In genomic region chr16:66649636-66650205, GRCh38 we compare ENCODE assay signal across 30 cellular contexts. TPM values are rescaled to one million over a fixed set of nuclear protein-coding genes. Genes with fewer than 3 reads are reported as not detected.
A peak's percentile ranks its signal among the peaks of the same experiment; 100 is the strongest.
DNase-seq lines count a peak whose midpoint lies in the region; ATAC-seq and TF ChIP-seq lines count a peak whose summit lies in the region.
"Had no signal": no experiment of that assay in that cellular context is flagged by ENCODE, and none has a peak within 500 bp of the region (broad histone marks: within the 10 kb centered on the region; RNA-seq: fewer than 3 reads in every experiment).

No MANE protein-coding gene starts in this region.

- H3K27me3 ChIP-seq in tibial nerve, result no peaks in the 10 kb centered on the region
- H3K27me3 ChIP-seq: right lobe of liver, tibial artery had no signal

- no peak for TF ChIP-seq CTCF in neural crest cell (conservative IDR thresholded peaks at IDR 0.05)
- no peak for TF ChIP-seq CTCF in tibial nerve (IDR thresholded peaks at IDR 0.05)
- no peak for TF ChIP-seq CTCF in natural killer cell (IDR thresholded peaks at IDR 0.05)

- no peaks in the 10 kb centered on the region for H3K36me3 ChIP-seq in tibial nerve
- H3K36me3 ChIP-seq: prostate gland, right lobe of liver, tibial artery had no signal

- no peak for TF ChIP-seq POLR2A in tibial nerve (IDR thresholded peaks at IDR 0.05)

- peak; percentile 4 for DNase-seq in NCI-H2107 treated with DMSO at 0.1 percent for 48 hours (lab: John Stamatoyannopoulos, UW; ENCODE audit: unreplicated experiment)
- no peak for DNase-seq in NCI-H2107 (lab: John Stamatoyannopoulos, UW)
- DNase-seq in neural crest cell (ENCODE audit: low read depth, low spot score), result no peak
- DNase-seq in tibial nerve (ENCODE audit: low spot score in 2 of 2), result no peak
- no peak for DNase-seq in activated T-cell treated with anti-CD3 and anti-CD28 coated beads for 4 hours
- DNase-seq in natural killer cell, result no peak
- DNase-seq: activated CD4-positive, alpha-beta T cell treated with anti-CD3 and anti-CD28 coated beads for 48 hours; activated naive CD4-positive, alpha-beta T cell treated with anti-CD3 and anti-CD28 coated beads, Interleukin-2, amount 50 U/mL, for 16 hours; Caco-2; cerebellar nuclear complex; DND-41; GF-D8; GM23248; hypothalamus; left cardiac atrium; MV-4-11; NCI-H510A; nucleus accumbens; right lobe of liver; SHP77; stimulated activated CD4-positive, alpha-beta T cell treated with anti-CD3 and anti-CD28 coated beads, Interleukin-12 subunit alpha, Interleukin-12 subunit beta, amount 100 ng/mL, for 4 hours; stimulated activated CD4-positive, alpha-beta T cell treated with anti-CD3 and anti-CD28 coated beads, Interleukin-2, amount 100 ng/mL, for 48 hours; tibial artery had no signal

- H3K9me3 Mint-ChIP-seq in dendritic cell treated with granulocyte-macrophage colony-stimulating factor and Interleukin-4, amounts not matched to agents 40 ng/mL and 50 ng/mL, for 4 days, result no peaks in the 10 kb centered on the region
- H3K9me3 Mint-ChIP-seq in neural crest cell (no peaks in the 10 kb centered on the region), natural killer cell (no peaks in the 10 kb centered on the region)
- H3K9me3 Mint-ChIP-seq: activated T-helper 2 cell treated with anti-CD3 and anti-CD28 coated beads, Interferon-gamma antibody, Interleukin-2, Interleukin-4, amounts not matched to agents 10 μg/mL and 5 μg/mL and 100 μg/mL, durations not matched to agents 14 hours and 24 hours and 36 hours; brain; memory B cell had no signal

- H3K4me1 ChIP-seq in tibial nerve, result peaks cover 0 to 13% (median 7%) of the 10 kb centered on the region in 4 donors
- H3K4me1 ChIP-seq: prostate gland had no signal

- ATAC-seq in HG02588 (IDR thresholded peaks at IDR 0.05; ENCODE audit: unreplicated experiment) (no peak), natural killer cell (no peak)

- intact Hi-C loops in dendritic cell treated with granulocyte-macrophage colony-stimulating factor and Interleukin-4, amounts not matched to agents 40 ng/mL and 50 ng/mL, for 4 days (cut with micrococcal nuclease), result no loop called here
- intact Hi-C loops in natural killer cell (cut with micrococcal nuclease), result no loop called here

- H3K27me3 Mint-ChIP-seq in dendritic cell treated with granulocyte-macrophage colony-stimulating factor and Interleukin-4, amounts not matched to agents 40 ng/mL and 50 ng/mL, for 4 days, result no peaks in the 10 kb centered on the region
- H3K27me3 Mint-ChIP-seq in neural crest cell (ENCODE audit: low read depth) (no peaks in the 10 kb centered on the region), natural killer cell (ENCODE audit: low read depth in 2 of 2) (peaks cover 5 to 6% of the 10 kb centered on the region in 2 donors)
- H3K27me3 Mint-ChIP-seq: brain had no signal

- H3K27ac Mint-ChIP-seq in dendritic cell treated with granulocyte-macrophage colony-stimulating factor and Interleukin-4, amounts not matched to agents 40 ng/mL and 50 ng/mL, for 4 days, result peak overlapping the region; percentile 5
- H3K27ac Mint-ChIP-seq in neural crest cell (ENCODE audit: unreplicated experiment) (peak overlapping the region; percentile 19), natural killer cell (no peak overlapping the region)
- H3K27ac Mint-ChIP-seq: activated T-helper 2 cell treated with anti-CD3 and anti-CD28 coated beads, Interferon-gamma antibody, Interleukin-2, Interleukin-4, amounts not matched to agents 10 μg/mL and 5 μg/mL and 100 μg/mL, durations not matched to agents 14 hours and 24 hours and 36 hours; CD14-positive monocyte; memory B cell had no signal

- WGBS in tibial nerve, 2 donors, result 86 to 92% methylated on average over 8 to 9 of the region's 9 CpGs

- no peak for TF ChIP-seq EP300 in tibial nerve (IDR thresholded peaks at IDR 0.05)

- H3K4me3 Mint-ChIP-seq in dendritic cell treated with granulocyte-macrophage colony-stimulating factor and Interleukin-4, amounts not matched to agents 40 ng/mL and 50 ng/mL, for 4 days, result no peak overlapping the region
- no peak overlapping the region for H3K4me3 Mint-ChIP-seq in neural crest cell
- H3K4me3 Mint-ChIP-seq in natural killer cell, result no peak overlapping the region
- H3K4me3 Mint-ChIP-seq: CD14-positive monocyte, memory B cell had no signal

- no peaks in the 10 kb centered on the region for H3K9me3 ChIP-seq in tibial nerve
- H3K9me3 ChIP-seq: Caco-2, prostate gland, right lobe of liver, tibial artery had no signal

- H3K4me3 ChIP-seq in tibial nerve, result no peak overlapping the region
- H3K4me3 ChIP-seq: GM23248, prostate gland, right lobe of liver, tibial artery had no signal

- H3K27ac ChIP-seq in tibial nerve, result no peak overlapping the region
- H3K27ac ChIP-seq: GM23248, prostate gland, right lobe of liver, tibial artery had no signal

- peaks cover 42% of the 10 kb centered on the region for H3K4me1 Mint-ChIP-seq in dendritic cell treated with granulocyte-macrophage colony-stimulating factor and Interleukin-4, amounts not matched to agents 40 ng/mL and 50 ng/mL, for 4 days (ENCODE audit: low read depth)
- H3K4me1 Mint-ChIP-seq in neural crest cell (peaks cover 8% of the 10 kb centered on the region), natural killer cell (peaks cover 9 to 10% of the 10 kb centered on the region in 2 donors)

- no peaks in the 10 kb centered on the region for H3K36me3 Mint-ChIP-seq in dendritic cell treated with granulocyte-macrophage colony-stimulating factor and Interleukin-4, amounts not matched to agents 40 ng/mL and 50 ng/mL, for 4 days (ENCODE audit: low read depth)
- H3K36me3 Mint-ChIP-seq in neural crest cell (ENCODE audit: low read depth) (no peaks in the 10 kb centered on the region), natural killer cell (no peaks in the 10 kb centered on the region)
- H3K36me3 Mint-ChIP-seq: brain, CD14-positive monocyte, memory B cell had no signal

RNA-seq across cellular contexts. Expression of gene CMTM3, which starts 45.2 kb away (rescaled TPM):
- 89.2 and 91.6 TPM in 2 replicates for total RNA-seq in neural crest cell
- 10 to 100 TPM; 19.3 to 43.9 (median 38.5) TPM for total RNA-seq in tibial nerve
- total RNA-seq in natural killer cell, result 10 to 100 TPM; 68.2 to 86.4 (median 85.0) TPM

RNA-seq across cellular contexts. Expression of gene CMTM4, which starts 46.8 kb away (rescaled TPM):
- total RNA-seq in neural crest cell, result 31.7 and 32.5 TPM in 2 replicates
- total RNA-seq in tibial nerve, result 10 to 100 TPM; 14.2 to 22.7 (median 19.6) TPM
- total RNA-seq in natural killer cell, result 1 to 10 TPM in 1 of 3 donors, under 1 TPM in 2; 0.61 to 1.4 (median 0.85) TPM

Comparison
In these comparisons a context has a peak if more than half of its experiments do, and no peak if none do; other contexts are left out.
1. H3K27ac Mint-ChIP-seq: peak in dendritic cell treated with granulocyte-macrophage colony-stimulating factor and Interleukin-4, amounts not matched to agents 40 ng/mL and 50 ng/mL, for 4 days (single experiment) and neural crest cell (single experiment); none in natural killer cell (0 of 2).
2. RNA of gene CMTM4, which starts 46.8 kb away (total RNA-seq): 31.7 to 32.5 TPM in neural crest cell and 14.2 to 22.7 TPM in tibial nerve; 0.61 to 1.4 TPM in natural killer cell; every median in the first group is over 4 times any median in the second.